Comparison of ENCODE assay signal across 11 cellular contexts in the genomic region with DNA sequence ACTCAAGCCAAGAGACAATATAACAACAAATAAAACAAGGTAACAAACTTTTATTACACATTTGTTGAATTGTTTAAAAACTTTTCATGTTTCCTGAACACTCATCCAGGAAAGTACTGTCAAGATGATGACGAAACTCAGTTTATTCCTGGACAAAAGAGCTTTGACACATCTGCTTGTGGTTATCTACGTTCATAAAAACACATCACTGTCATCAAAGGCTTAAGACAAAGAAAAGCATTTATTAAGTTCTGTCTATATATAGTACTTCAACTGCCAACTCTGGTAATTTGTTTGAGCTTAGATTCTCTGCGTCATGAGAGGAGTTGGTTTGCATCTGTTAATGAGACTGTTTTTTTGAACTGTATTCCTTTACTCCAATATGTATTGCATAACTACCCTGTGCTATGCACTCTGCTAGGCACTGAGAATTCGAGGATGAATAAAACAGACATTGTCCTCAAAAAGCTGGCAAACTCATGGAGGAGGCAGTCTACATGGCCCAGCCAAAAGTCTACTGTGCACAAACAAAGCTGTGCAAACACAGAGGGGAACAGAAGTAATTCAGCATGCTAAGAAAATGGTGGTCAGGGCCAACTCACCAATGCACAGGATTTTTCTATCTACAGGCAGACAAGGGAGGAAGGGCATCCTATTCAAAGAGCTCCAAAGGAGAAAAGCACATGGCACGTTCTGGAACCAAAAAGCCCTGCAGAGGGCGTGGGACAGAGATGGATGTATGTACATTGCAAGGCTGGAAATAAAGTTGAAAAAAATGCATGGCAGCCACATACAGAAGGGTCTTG. TPM values are rescaled to one million over a fixed set of nuclear protein-coding genes. Genes with fewer than 3 reads are reported as not detected.
DNase-seq lines count a peak whose midpoint lies in the region.
"Had no signal": no experiment of that assay in that cellular context is flagged by ENCODE, and none has a peak within 500 bp of the region (broad histone marks: within the 10 kb centered on the region; RNA-seq: fewer than 3 reads in every experiment).

No MANE protein-coding gene starts in this region.

- no peaks in the 10 kb centered on the region for H3K9me3 ChIP-seq in MG63

- DNase-seq in DMS 273 (lab: John Stamatoyannopoulos, UW; ENCODE audit: unreplicated experiment) (peak; percentile 27), DMS 273 treated with DMSO at 0.1 percent for 48 hours (lab: John Stamatoyannopoulos, UW) (no peak), RPMI7951 (ENCODE audit: low read depth) (peak; percentile 97), fibroblast of peridontal ligament (ENCODE audit: extremely low read depth) (peak; percentile 75), substantia nigra (lab: John Stamatoyannopoulos, UW) (peak in 1 of 49 donors; percentile 38), NCI-H1105 treated with DMSO at 0.1 percent for 48 hours (lab: John Stamatoyannopoulos, UW) (no peak), MG63 (no peak)
- no peak for DNase-seq in activated naive CD4-positive, alpha-beta T cell (lab: John Stamatoyannopoulos, UW)
- DNase-seq: 8988T, NCI-H1930 had no signal

- no peaks in the 10 kb centered on the region for H3K36me3 ChIP-seq in MG63

- H3K4me3 ChIP-seq in MG63, result no peak overlapping the region

- H3K27ac ChIP-seq in substantia nigra (ENCODE audit: low read depth, low read length, poor library complexity, severe bottlenecking), result peak overlapping the region; percentile 91

- H3K27me3 ChIP-seq in MG63, result no peaks in the 10 kb centered on the region

RNA-seq across cellular contexts. Expression of a gene that starts 21.5 kb away (rescaled TPM):
- total RNA-seq in RPMI7951 (2014; rRNA removed; shearing (Covaris generic)), result 9.7 and 10.9 TPM in 2 replicates
- 2.8 and 3.2 TPM in 2 replicates for total RNA-seq in MG63 (2014; rRNA removed; shearing (Covaris generic); ENCODE audit: low replicate concordance)

RNA-seq across cellular contexts. Expression of a gene that starts 54.4 kb away (rescaled TPM):
- not detected in 2 replicates for total RNA-seq in RPMI7951 (2014; rRNA removed; shearing (Covaris generic))
- not detected in 2 replicates for total RNA-seq in MG63 (2014; rRNA removed; shearing (Covaris generic); ENCODE audit: low replicate concordance)
- total RNA-seq: liver had no signal

Comparison
In these comparisons a context has a peak if more than half of its experiments do, and no peak if none do; other contexts are left out.
1. DNase-seq: peak in DMS 273 (single experiment), RPMI7951 (single experiment) and fibroblast of peridontal ligament (single experiment); none in DMS 273 treated with DMSO at 0.1 percent for 48 hours (single experiment), activated naive CD4-positive, alpha-beta T cell (0 of 4), NCI-H1105 treated with DMSO at 0.1 percent for 48 hours (single experiment) and MG63 (single experiment).